Comparison of ENCODE assay signal across 21 cellular contexts in genomic region chrX:23559975-23560374, GRCh38.
"Had no signal": no experiment of that assay in that cellular context is flagged by ENCODE, and none has a peak within 500 bp of the region (broad histone marks: within the 10 kb centered on the region; RNA-seq: fewer than 3 reads in every experiment).

No MANE protein-coding gene starts in this region.

- H3K4me1 ChIP-seq: body of pancreas, foreskin keratinocyte, thyroid gland had no signal

- H3K4me1 Mint-ChIP-seq: activated CD4-positive, alpha-beta memory T cell treated with anti-CD3 and anti-CD28 coated beads, Interleukin-2, amount 10 ng/mL, durations not matched to agents 7 days and 5 days; activated CD8-positive, alpha-beta memory T cell treated with anti-CD3 and anti-CD28 coated beads, Interleukin-2, amount 10 ng/mL, durations not matched to agents 7 days and 5 days; activated naive CD8-positive, alpha-beta T cell treated with anti-CD3 and anti-CD28 coated beads for 36 hours; nephron had no signal

- H3K9me3 Mint-ChIP-seq: activated CD4-positive, alpha-beta memory T cell treated with anti-CD3 and anti-CD28 coated beads, Interleukin-2, amount 10 ng/mL, durations not matched to agents 7 days and 5 days had no signal

- FAIRE-seq: urothelium cell line had no signal

- DNase-seq: activated CD4-positive, alpha-beta memory T cell treated with anti-CD3 and anti-CD28 coated beads, Interleukin-2, amount 10 ng/mL, durations not matched to agents 7 days and 5 days; activated CD4-positive, alpha-beta T cell treated with anti-CD3 and anti-CD28 coated beads for 48 hours; activated CD4-positive, CD25-positive, alpha-beta regulatory T cell; activated CD8-positive, alpha-beta memory T cell treated with anti-CD3 and anti-CD28 coated beads, Interleukin-2, amount 10 ng/mL, durations not matched to agents 7 days and 5 days; activated naive CD8-positive, alpha-beta T cell treated with anti-CD3 and anti-CD28 coated beads for 36 hours; amniotic stem cell; body of pancreas; caudate nucleus; effector memory CD8-positive, alpha-beta T cell; foreskin keratinocyte; glutamatergic neuron; hypothalamus; islet precursor cell; midbrain; occipital lobe; stimulated activated CD4-positive, alpha-beta T cell treated with anti-CD3 and anti-CD28 coated beads, Interleukin-2, amount 100 ng/mL, for 24 hours; stimulated activated naive CD4-positive, alpha-beta T cell treated with Interleukin-2 at 50 U/mL for 16 hours; thyroid gland had no signal

- H3K36me3 ChIP-seq: thyroid gland had no signal

- H3K27me3 ChIP-seq: body of pancreas, foreskin keratinocyte, thyroid gland had no signal

- H3K27ac ChIP-seq: body of pancreas, foreskin keratinocyte, thyroid gland had no signal

- H3K9me3 ChIP-seq: body of pancreas, thyroid gland had no signal

- H3K4me3 ChIP-seq: body of pancreas, lung, thyroid gland had no signal

- H3K27me3 Mint-ChIP-seq: activated CD4-positive, alpha-beta memory T cell treated with anti-CD3 and anti-CD28 coated beads, Interleukin-2, amount 10 ng/mL, durations not matched to agents 7 days and 5 days; activated CD8-positive, alpha-beta memory T cell treated with anti-CD3 and anti-CD28 coated beads, Interleukin-2, amount 10 ng/mL, durations not matched to agents 7 days and 5 days; activated naive CD8-positive, alpha-beta T cell treated with anti-CD3 and anti-CD28 coated beads for 36 hours had no signal

- H3K27ac Mint-ChIP-seq: activated CD4-positive, alpha-beta memory T cell treated with anti-CD3 and anti-CD28 coated beads, Interleukin-2, amount 10 ng/mL, durations not matched to agents 7 days and 5 days; activated CD8-positive, alpha-beta memory T cell treated with anti-CD3 and anti-CD28 coated beads, Interleukin-2, amount 10 ng/mL, durations not matched to agents 7 days and 5 days; activated naive CD8-positive, alpha-beta T cell treated with anti-CD3 and anti-CD28 coated beads for 36 hours; effector memory CD8-positive, alpha-beta T cell; nephron had no signal

- H3K4me3 Mint-ChIP-seq: activated CD4-positive, alpha-beta memory T cell treated with anti-CD3 and anti-CD28 coated beads, Interleukin-2, amount 10 ng/mL, durations not matched to agents 7 days and 5 days; activated CD8-positive, alpha-beta memory T cell treated with anti-CD3 and anti-CD28 coated beads, Interleukin-2, amount 10 ng/mL, durations not matched to agents 7 days and 5 days; activated naive CD8-positive, alpha-beta T cell treated with anti-CD3 and anti-CD28 coated beads for 36 hours; effector memory CD8-positive, alpha-beta T cell; nephron had no signal

- H3K36me3 Mint-ChIP-seq: activated CD8-positive, alpha-beta memory T cell treated with anti-CD3 and anti-CD28 coated beads, Interleukin-2, amount 10 ng/mL, durations not matched to agents 7 days and 5 days; activated naive CD8-positive, alpha-beta T cell treated with anti-CD3 and anti-CD28 coated beads for 36 hours had no signal
